Comparison of ENCODE assay signal across 1 cellular context in the genomic region with DNA sequence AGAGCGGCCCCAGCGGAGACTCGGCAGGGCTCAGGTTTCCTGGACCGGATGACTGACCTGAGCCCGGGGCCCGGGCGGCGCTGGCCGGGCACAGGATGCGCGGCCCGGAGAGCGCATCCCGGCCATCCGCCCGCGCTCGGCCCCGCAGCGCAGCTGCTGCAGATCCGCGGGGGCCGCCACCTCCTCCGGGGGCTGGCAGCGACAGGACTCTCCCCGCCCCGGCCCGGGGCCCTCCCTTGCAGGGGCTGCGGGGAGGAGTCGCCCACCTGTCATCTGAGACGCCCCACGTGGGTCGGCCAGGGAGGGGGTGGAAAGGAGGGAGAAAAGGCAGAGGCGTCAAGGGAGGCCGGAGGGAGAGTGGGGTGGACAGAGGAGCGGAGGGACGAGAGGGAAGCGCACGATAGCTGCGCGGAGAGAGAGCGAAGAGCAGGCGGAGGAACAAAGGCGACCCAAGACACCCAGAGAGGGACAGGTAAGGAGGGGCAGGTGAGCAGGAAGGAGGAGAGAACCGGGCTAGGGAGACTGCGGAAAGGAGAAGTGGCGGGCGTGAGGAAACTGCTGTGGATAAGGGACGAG.
TF ChIP-seq lines count a peak whose summit lies in the region.

No MANE protein-coding gene starts in this region.

TF ChIP-seq in K562, 482 proteins besides CTCF, POLR2A, EP300 and RAD21 (continued from another document and continues in another):
- TF ChIP-seq ARID4B (CRISPR knock-in tag; IDR thresholded peaks at IDR 0.05) (no peak), ZNF175 (CRISPR knock-in tag; IDR thresholded peaks at IDR 0.05; ENCODE audit: low read depth) (no peak), MCM5 (IDR thresholded peaks at IDR 0.05; ENCODE audit: low read depth) (no peak), RNF2 (IDR thresholded peaks at IDR 0.05) (0 out of 2 replicates have a peak, but pooled peaks have one; percentile 10), TOE1 (IDR thresholded peaks at IDR 0.05; ENCODE audit: borderline replicate concordance) (peak; percentile 91), TOE1 (CRISPR knock-in tag; IDR thresholded peaks at IDR 0.05; ENCODE audit: borderline replicate concordance, low read depth) (no peak), ZNF217 (CRISPR knock-in tag; IDR thresholded peaks at IDR 0.05) (no peak), ID3 (CRISPR knock-in tag; IDR thresholded peaks at IDR 0.05) (no peak), ID3 (tag; IDR thresholded peaks at IDR 0.05) (no peak), THRA (IDR thresholded peaks at IDR 0.05) (no peak), ARNT (IDR thresholded peaks at IDR 0.05) (peak; percentile 61 to 72; a peak in 3 of 4 replicates), CREB3L1 (IDR thresholded peaks at IDR 0.05; ENCODE audit: borderline replicate concordance, low read depth) (0 out of 2 replicates have a peak, but pooled peaks have one; percentile 21), ATF1 (CRISPR knock-in tag; IDR thresholded peaks at IDR 0.05) (no peak), ATF1 (tag; IDR thresholded peaks at IDR 0.05) (no peak), MYNN (IDR thresholded peaks at IDR 0.05) (no peak), MYNN (CRISPR knock-in tag; IDR thresholded peaks at IDR 0.05) (no peak), MIER1 (IDR thresholded peaks at IDR 0.05; ENCODE audit: low read depth) (no peak), TFE3 (CRISPR knock-in tag; IDR thresholded peaks at IDR 0.05) (no peak), CEBPG (CRISPR knock-in tag; IDR thresholded peaks at IDR 0.05) (no peak), CEBPG (tag; conservative IDR thresholded peaks at IDR 0.05 in 1 of 2, IDR thresholded peaks at IDR 0.05 in 1 of 2) (no peak), POU5F1 (IDR thresholded peaks at IDR 0.05; ENCODE audit: borderline replicate concordance, low read depth, low read length, partially characterized antibody) (no peak), JUN (IDR thresholded peaks at IDR 0.05; ENCODE audit: borderline replicate concordance, low read depth, low read length) (no peak; the same call in 1 of the 2 replicates), JUN (CRISPR knock-in tag; IDR thresholded peaks at IDR 0.05; ENCODE audit: borderline replicate concordance) (no peak), MAZ (CRISPR knock-in tag; conservative IDR thresholded peaks at IDR 0.05 in 1 of 2, IDR thresholded peaks at IDR 0.05 in 1 of 2) (peak; percentile 69 to 70; a peak in 2 of 4 replicates), ZNF445 (CRISPR knock-in tag; IDR thresholded peaks at IDR 0.05; ENCODE audit: low read depth) (no peak), SRSF9 (IDR thresholded peaks at IDR 0.05; ENCODE audit: borderline replicate concordance, low read depth, low read length) (no peak), MED1 (CRISPR knock-in tag; IDR thresholded peaks at IDR 0.05; ENCODE audit: borderline replicate concordance) (no peak), FOXJ2 (tag; IDR thresholded peaks at IDR 0.05) (no peak), GATA2 (CRISPR knock-in tag; IDR thresholded peaks at IDR 0.05) (no peak), HCFC1 (IDR thresholded peaks at IDR 0.05; ENCODE audit: low read depth, low read length) (no peak), CBFB (CRISPR knock-in tag; IDR thresholded peaks at IDR 0.05) (no peak)
- TF ChIP-seq, protein P1, sequence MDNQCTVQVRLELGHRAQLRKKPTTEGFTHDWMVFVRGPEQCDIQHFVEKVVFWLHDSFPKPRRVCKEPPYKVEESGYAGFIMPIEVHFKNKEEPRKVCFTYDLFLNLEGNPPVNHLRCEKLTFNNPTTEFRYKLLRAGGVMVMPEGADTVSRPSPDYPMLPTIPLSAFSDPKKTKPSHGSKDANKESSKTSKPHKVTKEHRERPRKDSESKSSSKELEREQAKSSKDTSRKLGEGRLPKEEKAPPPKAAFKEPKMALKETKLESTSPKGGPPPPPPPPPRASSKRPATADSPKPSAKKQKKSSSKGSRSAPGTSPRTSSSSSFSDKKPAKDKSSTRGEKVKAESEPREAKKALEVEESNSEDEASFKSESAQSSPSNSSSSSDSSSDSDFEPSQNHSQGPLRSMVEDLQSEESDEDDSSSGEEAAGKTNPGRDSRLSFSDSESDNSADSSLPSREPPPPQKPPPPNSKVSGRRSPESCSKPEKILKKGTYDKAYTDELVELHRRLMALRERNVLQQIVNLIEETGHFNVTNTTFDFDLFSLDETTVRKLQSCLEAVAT (IDR thresholded peaks at IDR 0.05): peak; percentile 56 to 69
- TF ChIP-seq, protein P2, sequence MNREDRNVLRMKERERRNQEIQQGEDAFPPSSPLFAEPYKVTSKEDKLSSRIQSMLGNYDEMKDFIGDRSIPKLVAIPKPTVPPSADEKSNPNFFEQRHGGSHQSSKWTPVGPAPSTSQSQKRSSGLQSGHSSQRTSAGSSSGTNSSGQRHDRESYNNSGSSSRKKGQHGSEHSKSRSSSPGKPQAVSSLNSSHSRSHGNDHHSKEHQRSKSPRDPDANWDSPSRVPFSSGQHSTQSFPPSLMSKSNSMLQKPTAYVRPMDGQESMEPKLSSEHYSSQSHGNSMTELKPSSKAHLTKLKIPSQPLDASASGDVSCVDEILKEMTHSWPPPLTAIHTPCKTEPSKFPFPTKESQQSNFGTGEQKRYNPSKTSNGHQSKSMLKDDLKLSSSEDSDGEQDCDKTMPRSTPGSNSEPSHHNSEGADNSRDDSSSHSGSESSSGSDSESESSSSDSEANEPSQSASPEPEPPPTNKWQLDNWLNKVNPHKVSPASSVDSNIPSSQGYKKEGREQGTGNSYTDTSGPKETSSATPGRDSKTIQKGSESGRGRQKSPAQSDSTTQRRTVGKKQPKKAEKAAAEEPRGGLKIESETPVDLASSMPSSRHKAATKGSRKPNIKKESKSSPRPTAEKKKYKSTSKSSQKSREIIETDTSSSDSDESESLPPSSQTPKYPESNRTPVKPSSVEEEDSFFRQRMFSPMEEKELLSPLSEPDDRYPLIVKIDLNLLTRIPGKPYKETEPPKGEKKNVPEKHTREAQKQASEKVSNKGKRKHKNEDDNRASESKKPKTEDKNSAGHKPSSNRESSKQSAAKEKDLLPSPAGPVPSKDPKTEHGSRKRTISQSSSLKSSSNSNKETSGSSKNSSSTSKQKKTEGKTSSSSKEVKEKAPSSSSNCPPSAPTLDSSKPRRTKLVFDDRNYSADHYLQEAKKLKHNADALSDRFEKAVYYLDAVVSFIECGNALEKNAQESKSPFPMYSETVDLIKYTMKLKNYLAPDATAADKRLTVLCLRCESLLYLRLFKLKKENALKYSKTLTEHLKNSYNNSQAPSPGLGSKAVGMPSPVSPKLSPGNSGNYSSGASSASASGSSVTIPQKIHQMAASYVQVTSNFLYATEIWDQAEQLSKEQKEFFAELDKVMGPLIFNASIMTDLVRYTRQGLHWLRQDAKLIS (CRISPR knock-in tag; IDR thresholded peaks at IDR 0.05): no peak
- TF ChIP-seq, protein P3, sequence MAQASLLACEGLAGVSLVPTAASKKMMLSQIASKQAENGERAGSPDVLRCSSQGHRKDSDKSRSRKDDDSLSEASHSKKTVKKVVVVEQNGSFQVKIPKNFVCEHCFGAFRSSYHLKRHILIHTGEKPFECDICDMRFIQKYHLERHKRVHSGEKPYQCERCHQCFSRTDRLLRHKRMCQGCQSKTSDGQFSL (CRISPR knock-in tag; IDR thresholded peaks at IDR 0.05): no peak
- TF ChIP-seq, protein P3 (tag; IDR thresholded peaks at IDR 0.05): no peak
- TF ChIP-seq, protein P4, sequence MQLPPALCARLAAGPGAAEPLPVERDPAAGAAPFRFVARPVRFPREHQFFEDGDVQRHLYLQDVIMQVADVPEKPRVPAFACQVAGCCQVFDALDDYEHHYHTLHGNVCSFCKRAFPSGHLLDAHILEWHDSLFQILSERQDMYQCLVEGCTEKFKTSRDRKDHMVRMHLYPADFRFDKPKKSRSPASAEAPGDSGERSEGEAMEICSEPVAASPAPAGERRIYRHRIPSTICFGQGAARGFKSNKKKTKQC (CRISPR knock-in tag; IDR thresholded peaks at IDR 0.05): no peak
- TF ChIP-seq, protein P5, sequence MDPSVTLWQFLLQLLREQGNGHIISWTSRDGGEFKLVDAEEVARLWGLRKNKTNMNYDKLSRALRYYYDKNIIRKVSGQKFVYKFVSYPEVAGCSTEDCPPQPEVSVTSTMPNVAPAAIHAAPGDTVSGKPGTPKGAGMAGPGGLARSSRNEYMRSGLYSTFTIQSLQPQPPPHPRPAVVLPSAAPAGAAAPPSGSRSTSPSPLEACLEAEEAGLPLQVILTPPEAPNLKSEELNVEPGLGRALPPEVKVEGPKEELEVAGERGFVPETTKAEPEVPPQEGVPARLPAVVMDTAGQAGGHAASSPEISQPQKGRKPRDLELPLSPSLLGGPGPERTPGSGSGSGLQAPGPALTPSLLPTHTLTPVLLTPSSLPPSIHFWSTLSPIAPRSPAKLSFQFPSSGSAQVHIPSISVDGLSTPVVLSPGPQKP (CRISPR knock-in tag; IDR thresholded peaks at IDR 0.05): no peak
- TF ChIP-seq, protein P6, sequence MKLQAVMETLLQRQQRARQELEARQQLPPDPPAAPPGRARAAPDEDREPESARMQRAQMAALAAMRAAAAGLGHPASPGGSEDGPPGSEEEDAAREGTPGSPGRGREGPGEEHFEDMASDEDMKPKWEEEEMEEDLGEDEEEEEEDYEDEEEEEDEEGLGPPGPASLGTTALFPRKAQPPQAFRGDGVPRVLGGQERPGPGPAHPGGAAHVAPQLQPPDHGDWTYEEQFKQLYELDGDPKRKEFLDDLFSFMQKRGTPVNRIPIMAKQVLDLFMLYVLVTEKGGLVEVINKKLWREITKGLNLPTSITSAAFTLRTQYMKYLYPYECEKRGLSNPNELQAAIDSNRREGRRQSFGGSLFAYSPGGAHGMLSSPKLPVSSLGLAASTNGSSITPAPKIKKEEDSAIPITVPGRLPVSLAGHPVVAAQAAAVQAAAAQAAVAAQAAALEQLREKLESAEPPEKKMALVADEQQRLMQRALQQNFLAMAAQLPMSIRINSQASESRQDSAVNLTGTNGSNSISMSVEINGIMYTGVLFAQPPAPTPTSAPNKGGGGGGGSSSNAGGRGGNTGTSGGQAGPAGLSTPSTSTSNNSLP (IDR thresholded peaks at IDR 0.05; ENCODE audit: borderline replicate concordance, low read depth, low read length): no peak
